Comparison of ENCODE assay signal across 27 cellular contexts in genomic region chr4:163758032-163758431, GRCh38.
"Had no signal": no experiment of that assay in that cellular context is flagged by ENCODE, and none has a peak within 500 bp of the region (broad histone marks: within the 10 kb centered on the region; RNA-seq: fewer than 3 reads in every experiment).

No MANE protein-coding gene starts in this region.

- DNase-seq: activated CD4-positive, alpha-beta memory T cell treated with anti-CD3 and anti-CD28 coated beads for 36 hours; activated CD4-positive, alpha-beta T cell treated with anti-CD3 and anti-CD28 coated beads, Interleukin-2, amount 10 ng/mL, durations not matched to agents 7 days and 5 days; activated CD4-positive, CD25-positive, alpha-beta regulatory T cell; activated CD8-positive, alpha-beta memory T cell treated with anti-CD3 and anti-CD28 coated beads for 24 hours; activated effector memory CD4-positive, alpha-beta T cell treated with anti-CD3 and anti-CD28 coated beads, Interleukin-2, amount 50 U/mL, for 16 hours; activated naive CD4-positive, alpha-beta T cell treated with Interleukin-2 at 50 U/mL for 16 hours; activated naive CD8-positive, alpha-beta T cell treated with anti-CD3 and anti-CD28 coated beads, Interleukin-2, amount 50 U/mL, for 24 hours; activated T-cell treated with anti-CD3 and anti-CD28 coated beads, Interleukin-2, amount 50 U/mL, for 4 hours; amniotic stem cell; body of pancreas; central memory CD4-positive, alpha-beta T cell; NCI-H1048; NCI-H1417; NCI-H1694; NCI-H2029; NCI-H2107; NCI-H2171 treated with DMSO at 0.1 percent for 48 hours; NCI-H226; NCI-H526; NCI-H774; RPMI8226; T-cell had no signal

- ATAC-seq: activated naive CD4-positive, alpha-beta T cell treated with anti-CD3 and anti-CD28 coated beads, Interleukin-2, amount 50 U/mL, for 72 hours; activated naive CD8-positive, alpha-beta T cell treated with anti-CD3 and anti-CD28 coated beads, Interleukin-2, amount 50 U/mL, for 24 hours; activated T-cell treated with anti-CD3 and anti-CD28 coated beads, Interleukin-2, amount 50 U/mL, for 4 hours; body of pancreas; Right ventricle myocardium inferior; T-cell had no signal

- H3K4me3 ChIP-seq: ascending aorta, body of pancreas, coronary artery, SK-N-MC had no signal
